ENCODE assay signal across 2 cellular contexts in the genomic region with DNA sequence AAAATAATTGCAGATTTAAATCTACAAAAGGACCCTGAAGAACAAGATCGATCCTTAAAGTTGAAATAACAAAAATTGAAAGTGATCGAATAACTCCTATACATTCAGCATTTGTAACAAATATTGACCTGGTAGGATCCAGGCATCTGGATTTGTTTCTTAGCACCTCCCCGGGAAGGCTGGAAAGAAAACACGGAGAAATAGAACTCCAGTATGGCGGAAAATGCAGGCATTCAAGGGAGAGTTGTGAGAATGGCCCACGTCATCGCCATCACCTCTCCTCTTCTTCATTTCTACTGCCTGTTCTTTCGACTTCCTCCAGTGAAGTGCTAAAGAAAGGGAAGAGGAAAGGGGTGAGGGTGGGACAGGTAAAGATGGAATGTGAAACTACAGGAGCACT.
A peak's percentile ranks its signal among the peaks of the same experiment; 100 is the strongest.
TF ChIP-seq lines count a peak whose summit lies in the region.

No MANE protein-coding gene starts in this region.

TF ChIP-seq in GM23338, 12 proteins besides CTCF, POLR2A, EP300 and RAD21 (continues in another document):
- TF ChIP-seq EZH2phosphoT487 (IDR thresholded peaks at IDR 0.05; ENCODE audit: unreplicated experiment) (no peak), ZNF114 (CRISPR knock-in tag; IDR thresholded peaks at IDR 0.05) (no peak), POLR2AphosphoS5 (IDR thresholded peaks at IDR 0.05; ENCODE audit: low read depth) (no peak), NANOG (IDR thresholded peaks at IDR 0.05; ENCODE audit: borderline replicate concordance) (no peak), JUNB (IDR thresholded peaks at IDR 0.05; ENCODE audit: unreplicated experiment) (no peak), ZNF331 (CRISPR knock-in tag; IDR thresholded peaks at IDR 0.05; ENCODE audit: low read depth) (no peak), EZH2 (IDR thresholded peaks at IDR 0.05; ENCODE audit: low read depth, unreplicated experiment) (no peak), ETS1 (IDR thresholded peaks at IDR 0.05) (no peak), ZNF462 (CRISPR knock-in tag; IDR thresholded peaks at IDR 0.05) (no peak)
- TF ChIP-seq, protein P1, sequence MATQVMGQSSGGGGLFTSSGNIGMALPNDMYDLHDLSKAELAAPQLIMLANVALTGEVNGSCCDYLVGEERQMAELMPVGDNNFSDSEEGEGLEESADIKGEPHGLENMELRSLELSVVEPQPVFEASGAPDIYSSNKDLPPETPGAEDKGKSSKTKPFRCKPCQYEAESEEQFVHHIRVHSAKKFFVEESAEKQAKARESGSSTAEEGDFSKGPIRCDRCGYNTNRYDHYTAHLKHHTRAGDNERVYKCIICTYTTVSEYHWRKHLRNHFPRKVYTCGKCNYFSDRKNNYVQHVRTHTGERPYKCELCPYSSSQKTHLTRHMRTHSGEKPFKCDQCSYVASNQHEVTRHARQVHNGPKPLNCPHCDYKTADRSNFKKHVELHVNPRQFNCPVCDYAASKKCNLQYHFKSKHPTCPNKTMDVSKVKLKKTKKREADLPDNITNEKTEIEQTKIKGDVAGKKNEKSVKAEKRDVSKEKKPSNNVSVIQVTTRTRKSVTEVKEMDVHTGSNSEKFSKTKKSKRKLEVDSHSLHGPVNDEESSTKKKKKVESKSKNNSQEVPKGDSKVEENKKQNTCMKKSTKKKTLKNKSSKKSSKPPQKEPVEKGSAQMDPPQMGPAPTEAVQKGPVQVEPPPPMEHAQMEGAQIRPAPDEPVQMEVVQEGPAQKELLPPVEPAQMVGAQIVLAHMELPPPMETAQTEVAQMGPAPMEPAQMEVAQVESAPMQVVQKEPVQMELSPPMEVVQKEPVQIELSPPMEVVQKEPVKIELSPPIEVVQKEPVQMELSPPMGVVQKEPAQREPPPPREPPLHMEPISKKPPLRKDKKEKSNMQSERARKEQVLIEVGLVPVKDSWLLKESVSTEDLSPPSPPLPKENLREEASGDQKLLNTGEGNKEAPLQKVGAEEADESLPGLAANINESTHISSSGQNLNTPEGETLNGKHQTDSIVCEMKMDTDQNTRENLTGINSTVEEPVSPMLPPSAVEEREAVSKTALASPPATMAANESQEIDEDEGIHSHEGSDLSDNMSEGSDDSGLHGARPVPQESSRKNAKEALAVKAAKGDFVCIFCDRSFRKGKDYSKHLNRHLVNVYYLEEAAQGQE (IDR thresholded peaks at IDR 0.05; ENCODE audit: unreplicated experiment): no peak

TF ChIP-seq in H1, 55 proteins besides CTCF, POLR2A, EP300 and RAD21:
- TF ChIP-seq TCF12 (IDR thresholded peaks at IDR 0.05; ENCODE audit: low read depth, low read length) (no peak), SRF (IDR thresholded peaks at IDR 0.05; ENCODE audit: low read depth, low read length) (no peak), ZNF274 (IDR thresholded peaks at IDR 0.05; ENCODE audit: borderline replicate concordance, extremely low read depth, low read length) (no peak), YY1 (IDR thresholded peaks at IDR 0.05; ENCODE audit: low read depth, low read length) (peak; percentile 43; the same call in 1 of the 2 replicates), E2F6 (IDR thresholded peaks at IDR 0.05) (no peak), SP1 (IDR thresholded peaks at IDR 0.05; ENCODE audit: low read depth, low read length) (peak; percentile 60; the same call in 1 of the 2 replicates), CHD7 (IDR thresholded peaks at IDR 0.05; ENCODE audit: insufficient replicate concordance, low read length) (no peak)
